In the genomic region with DNA sequence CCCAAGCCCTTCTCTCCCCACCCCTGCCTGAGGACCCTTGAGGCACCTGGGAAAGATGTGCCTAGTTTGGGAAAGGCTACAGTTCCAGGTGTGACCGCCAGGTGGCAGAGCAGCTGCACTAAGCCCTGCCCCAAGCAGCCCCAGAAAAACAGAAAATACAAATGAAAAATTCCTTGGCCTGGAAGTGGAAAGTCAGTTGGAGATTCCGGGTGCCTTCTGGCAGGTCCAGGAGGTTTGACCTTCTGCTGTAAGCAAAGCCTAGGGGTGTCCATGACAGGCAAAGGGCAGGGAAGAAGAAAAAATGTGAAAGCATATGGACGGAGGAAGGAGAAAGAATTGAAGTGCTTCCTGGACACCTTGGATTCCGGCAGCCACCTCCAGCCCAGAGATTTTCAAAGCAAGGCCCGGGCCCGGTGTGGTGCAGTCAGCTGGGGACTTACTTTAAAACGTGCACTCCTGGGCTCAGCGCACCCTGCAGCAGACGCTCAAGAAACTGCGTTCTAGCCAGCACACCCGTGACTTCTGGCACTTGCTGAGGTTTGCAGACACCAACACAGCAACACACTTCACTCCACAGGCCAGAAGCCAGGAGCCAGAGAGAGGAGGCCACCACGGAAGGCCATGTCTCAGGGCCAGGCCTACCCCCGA, we compare ENCODE assay signal across 8 cellular contexts. TPM values are rescaled to one million over a fixed set of nuclear protein-coding genes. Genes with fewer than 3 reads are reported as not detected.
A peak's percentile ranks its signal among the peaks of the same experiment; 100 is the strongest.
DNase-seq lines count a peak whose midpoint lies in the region; ATAC-seq, FAIRE-seq and TF ChIP-seq lines count a peak whose summit lies in the region.

No MANE protein-coding gene starts in this region.

- ATAC-seq in PC-3: peak; percentile 54
- ATAC-seq in HG03108 (IDR thresholded peaks at IDR 0.05; ENCODE audit: unreplicated experiment): no peak

- peaks cover 6% of the 10 kb centered on the region; the same call in 1 of the 2 replicates for H3K27me3 ChIP-seq in PC-3 (ENCODE audit: low read length)

- CTCF ChIA-PET in PC-3 (lab: Charles Lee): interaction anchor here (1.4 kb wide), 1 partner anchor 105 kb away, joined by 4 read pairs; no protein-coding TSS in a partner anchor

- POLR2A ChIA-PET in PC-3 (lab: Charles Lee; ENCODE audit: unreplicated experiment): no interaction called here

- H3K4me3 ChIP-seq in PC-3 (ENCODE audit: low read length) (no peak overlapping the region), urinary bladder (ENCODE audit: low read depth, low read length) (no peak overlapping the region)

- H3K9me3 ChIP-seq in PC-3 (ENCODE audit: low read length): no peaks in the 10 kb centered on the region

- no peaks in the 10 kb centered on the region for H3K36me3 ChIP-seq in PC-3 (ENCODE audit: low read depth, low read length)
- no peaks in the 10 kb centered on the region for H3K36me3 ChIP-seq in urinary bladder (ENCODE audit: insufficient read depth)

- H3K4me2 ChIP-seq in PC-3 (ENCODE audit: low read length): no peak overlapping the region

- H2AFZ ChIP-seq in PC-3 (ENCODE audit: low read length): no peak overlapping the region

- H3K79me2 ChIP-seq in PC-3 (ENCODE audit: low read length): no peaks in the 10 kb centered on the region

- WGBS in urinary bladder: 22% methylated on average over 13 of the region's 13 CpGs

- peak; percentile 71 for DNase-seq in AG08395 (ENCODE audit: low spot score)
- peak; percentile 63 for DNase-seq in GM19239 (ENCODE audit: insufficient read length, low spot score)
- DNase-seq in PC-3: peak; percentile 65
- peak; percentile 49 for DNase-seq in activated naive CD4-positive, alpha-beta T cell treated with anti-CD3 and anti-CD28 coated beads, Interleukin-2, amount 50 U/mL, for 16 hours
- DNase-seq in glomerular visceral epithelial cell (ENCODE audit: extremely low spot score): peak; percentile 48
- peak; percentile 62 for DNase-seq in pons (ENCODE audit: low spot score)

- no TSS peak for BruUV-seq in PC-3 (replicated peaks; lab: Mats Ljungman, UMichigan)

- peak; percentile 70 for FAIRE-seq in GM19239 (lab: Jason Lieb, UNC)

- H3K4me1 ChIP-seq in PC-3 (ENCODE audit: insufficient read depth, low read length) (peaks cover 5% of the 10 kb centered on the region; the same call in 1 of the 2 replicates), urinary bladder (ENCODE audit: insufficient read depth) (no peaks in the 10 kb centered on the region)

- H3K9me2 ChIP-seq in PC-3 (replicated peaks; ENCODE audit: low read length): no peaks in the 10 kb centered on the region

- TF ChIP-seq CTCF in PC-3 (conservative IDR thresholded peaks at IDR 0.05; ENCODE audit: low read depth, low read length): peak; percentile 98

- H3K27ac ChIP-seq in PC-3 (ENCODE audit: low read length) (no peak overlapping the region), urinary bladder (ENCODE audit: low read depth) (peak overlapping the region; percentile 57)

- H4K20me1 ChIP-seq in PC-3 (ENCODE audit: low read length): no peaks in the 10 kb centered on the region

- H3F3A ChIP-seq in PC-3 (ENCODE audit: low read length, unreplicated experiment): no peaks in the 10 kb centered on the region

- no peak overlapping the region for H3K9ac ChIP-seq in PC-3 (ENCODE audit: low read length)

- intact Hi-C loops in PC-3 (cut with micrococcal nuclease): loop anchor here (1.0 kb wide), 1 partner anchor 100 kb away; no protein-coding TSS in a partner anchor

RNA-seq across cellular contexts. Expression of gene SLC22A11, which starts 2.1 kb away (rescaled TPM):
- total RNA-seq in PC-3 (2014; rRNA removed) (not detected in 2 replicates), urinary bladder (not detected)
- polyA plus RNA-seq in urinary bladder: 0.04 TPM

RNA-seq across cellular contexts. Expression of gene SLC22A12, which starts 37.3 kb away (rescaled TPM):
- total RNA-seq in PC-3 (2014; rRNA removed) (not detected in 2 replicates), urinary bladder (not detected)
- polyA plus RNA-seq in urinary bladder: not detected
